In genomic region chr12:7851622-7852081, GRCh38 we compare ENCODE assay signal across 12 cellular contexts. TPM values are rescaled to one million over a fixed set of nuclear protein-coding genes. Genes with fewer than 3 reads are reported as not detected.
DNase-seq lines count a peak whose midpoint lies in the region; ATAC-seq, FAIRE-seq and TF ChIP-seq lines count a peak whose summit lies in the region.
"Not testable (repeated sequence)": the region's sequence is repeated elsewhere in the genome, so short reads cannot be mapped to it uniquely, and the experiment has no call there.
"Had no signal": no experiment of that assay in that cellular context is flagged by ENCODE, and none has a peak within 500 bp of the region (broad histone marks: within the 10 kb centered on the region; RNA-seq: fewer than 3 reads in every experiment).

No MANE protein-coding gene starts in this region.

- not testable (repeated sequence) for H2BK15ac ChIP-seq in H9 (ENCODE audit: low read depth, low read length); H1 (ENCODE audit: low read length)

- H3K27me3 ChIP-seq in H9 (ENCODE audit: insufficient read depth, low read length); HUES64 (ENCODE audit: insufficient read depth, low read length); astrocyte (ENCODE audit: insufficient read depth, low read length); H1 (replicated peaks in 1 of 4; ENCODE audit: control insufficient read depth in 3 of 4, extremely low read depth in 1 of 4, insufficient read depth in 3 of 4, low read length in 3 of 4); neural cell (ENCODE audit: insufficient read depth, low read depth, low read length); smooth muscle cell (ENCODE audit: low read depth): not testable (repeated sequence)

- TF ChIP-seq POLR2A in A549 (IDR thresholded peaks at IDR 0.05; ENCODE audit: low read length); H1 (IDR thresholded peaks at IDR 0.05; ENCODE audit: control extremely low read depth in 1 of 2, low read depth in 2 of 2, low read length in 2 of 2): not testable (repeated sequence)

- TF ChIP-seq RAD21 in A549 (conservative IDR thresholded peaks at IDR 0.05 in 1 of 2, IDR thresholded peaks at IDR 0.05 in 1 of 2); H1 (IDR thresholded peaks at IDR 0.05 in 1 of 2, conservative IDR thresholded peaks at IDR 0.05 in 1 of 2; ENCODE audit: low read depth in 2 of 2, low read length in 2 of 2); neural cell (conservative IDR thresholded peaks at IDR 0.05): not testable (repeated sequence)

- H3K9me3 Mint-ChIP-seq in H9; astrocyte (ENCODE audit: unreplicated experiment): not testable (repeated sequence)

- TF ChIP-seq CTCF in A549 (IDR thresholded peaks at IDR 0.05); H9 (conservative IDR thresholded peaks at IDR 0.05); astrocyte (IDR thresholded peaks at IDR 0.05; ENCODE audit: insufficient read depth, low read depth, low read length); H1 (IDR thresholded peaks at IDR 0.05; ENCODE audit: control extremely low read depth in 1 of 3, insufficient read depth in 1 of 3, low read depth in 1 of 3, low read length in 3 of 3); neural cell (IDR thresholded peaks at IDR 0.05; ENCODE audit: poor library complexity, severe bottlenecking); smooth muscle cell (IDR thresholded peaks at IDR 0.05; ENCODE audit: borderline replicate concordance, insufficient read depth, poor library complexity, severe bottlenecking): not testable (repeated sequence)

- H3K9me3 ChIP-seq in A549; H9 (ENCODE audit: control insufficient read depth, low read depth, low read length); HUES64 (ENCODE audit: insufficient read depth, low read depth, low read length); astrocyte (ENCODE audit: insufficient read depth, low read depth, low read length); H1 (ENCODE audit: insufficient read depth in 2 of 2, low read depth in 1 of 2, low read length in 1 of 2); neural cell (ENCODE audit: low read length); smooth muscle cell (replicated peaks; ENCODE audit: low read depth): not testable (repeated sequence)

- POLR2A ChIA-PET in A549 (lab: Yijun Ruan, JAX), result not testable (repeated sequence)
- POLR2A ChIA-PET in H1 (lab: Charles Lee; ENCODE audit: partially characterized antibody), result interaction anchor here (0.7 to 1.2 kb wide), 3 partner anchors 8 to 58 kb away, joined by 3 read pairs; partner anchors contain the start of gene SLC2A14

- not testable (repeated sequence) for H3K4me3 Mint-ChIP-seq in H9
- peak overlapping the region; percentile 0 for H3K4me3 Mint-ChIP-seq in astrocyte (ENCODE audit: unreplicated experiment)

- not testable (repeated sequence) for H3K27ac ChIP-seq in A549; H9 (ENCODE audit: insufficient read length, low read depth, low read length); astrocyte (ENCODE audit: low read depth, low read length); H1 (ENCODE audit: low read depth, low read length)
- peak overlapping the region; percentile 72 for H3K27ac ChIP-seq in HUES64 (ENCODE audit: low read depth, low read length)
- peak overlapping the region; percentile 14 for H3K27ac ChIP-seq in neural cell (ENCODE audit: low read length)
- H3K27ac ChIP-seq in smooth muscle cell (ENCODE audit: low read depth), result peak overlapping the region; percentile 61

- H3K4me1 Mint-ChIP-seq in H9, result peaks cover 46 to 47% of the 10 kb centered on the region in 2 experiments
- H3K4me1 Mint-ChIP-seq in astrocyte (ENCODE audit: low read depth, unreplicated experiment), result peaks cover 31% of the 10 kb centered on the region

- CTCF ChIA-PET in A549 (lab: Yijun Ruan, JAX), result interaction anchor here (0.7 to 1.2 kb wide), 2 partner anchors 14 to 194 kb away, joined by 3 to 4 read pairs; no protein-coding TSS in a partner anchor
- CTCF ChIA-PET in H1 (lab: Charles Lee; ENCODE audit: partially characterized antibody), result interaction anchor here (1.0 to 1.5 kb wide), 3 partner anchors 10 to 54 kb away, joined by 3 to 7 read pairs (median 3); no protein-coding TSS in a partner anchor

- not testable (repeated sequence) for H3K4me1 ChIP-seq in A549; H9 (ENCODE audit: insufficient read depth, low read length); astrocyte (ENCODE audit: insufficient read depth, low read length); H1 (replicated peaks in 1 of 4; ENCODE audit: control insufficient read depth in 3 of 4, insufficient read depth in 4 of 4, low read length in 3 of 4)
- H3K4me1 ChIP-seq in HUES64 (ENCODE audit: insufficient read depth, low read length) (peaks cover 26% of the 10 kb centered on the region), smooth muscle cell (ENCODE audit: low read depth) (peaks cover 23% of the 10 kb centered on the region)

- not testable (repeated sequence) for H2BK12ac ChIP-seq in H9 (ENCODE audit: insufficient read length, low read depth, low read length); H1 (ENCODE audit: low read depth, low read length)

- H3K23me2 ChIP-seq in H9 (ENCODE audit: insufficient read length, low read depth, low read length, poor library complexity, severe bottlenecking); H1 (ENCODE audit: low read depth, low read length): not testable (repeated sequence)

- H4K5ac ChIP-seq in H9 (ENCODE audit: insufficient read length, low read depth, low read length); H1 (ENCODE audit: insufficient read length, low read depth, low read length): not testable (repeated sequence)

- H4K8ac ChIP-seq in H9 (replicated peaks; ENCODE audit: insufficient read length, low read depth, low read length); H1 (ENCODE audit: extremely low read depth, insufficient read depth, low read length): not testable (repeated sequence)

- not testable (repeated sequence) for DNase-seq in A549 (ENCODE audit: low read depth in 1 of 2, low spot score in 1 of 2); H9; H1 (ENCODE audit: low read depth in 1 of 2, low spot score in 2 of 2); smooth muscle cell (lab: John Stamatoyannopoulos, UW; ENCODE audit: unreplicated experiment)
- DNase-seq in astrocyte (ENCODE audit: low read depth) (peak; percentile 32), islet precursor cell (peak; percentile 70)

- not testable (repeated sequence) for H2BK20ac ChIP-seq in H9 (ENCODE audit: low read depth, low read length, poor library complexity, severe bottlenecking); H1 (ENCODE audit: low read length)

- H4K91ac ChIP-seq in H9 (ENCODE audit: insufficient read length, low read depth, low read length); H1 (replicated peaks; ENCODE audit: insufficient read length, low read length): not testable (repeated sequence)

- not testable (repeated sequence) for H3K18ac ChIP-seq in H9 (ENCODE audit: insufficient read length, low read depth, low read length); H1 (ENCODE audit: extremely low read depth, low read length)

- H3K36me3 Mint-ChIP-seq in H9 (ENCODE audit: insufficient read depth in 1 of 3, low read depth in 3 of 3); astrocyte (ENCODE audit: low read depth, unreplicated experiment): not testable (repeated sequence)

- H3K79me2 ChIP-seq in H9 (ENCODE audit: insufficient read depth, low read length); astrocyte (ENCODE audit: insufficient read depth, low read length); H1 (ENCODE audit: control insufficient read depth in 1 of 2, insufficient read depth in 2 of 2, low read length in 2 of 2); neural cell (replicated peaks; ENCODE audit: insufficient read depth, low read length); smooth muscle cell (ENCODE audit: low read depth): not testable (repeated sequence)

- not testable (repeated sequence) for H3K4ac ChIP-seq in H9 (ENCODE audit: low read depth, low read length); H1 (replicated peaks; ENCODE audit: insufficient read length, low read depth, low read length)

- H3K27ac Mint-ChIP-seq in H9 (peak overlapping the region; percentile 3 to 88 (median 40); a peak in 5 of 7 replicates), astrocyte (ENCODE audit: unreplicated experiment) (peak overlapping the region; percentile 49)

- not testable (repeated sequence) for H3K56ac ChIP-seq in H9 (ENCODE audit: insufficient read length, low read depth, low read length); H1 (replicated peaks; ENCODE audit: insufficient read length, low read depth, low read length)

- not testable (repeated sequence) for H3K36me3 ChIP-seq in HUES64 (ENCODE audit: insufficient read depth, low read length); astrocyte (ENCODE audit: insufficient read depth, low read length); H1 (ENCODE audit: control insufficient read depth in 2 of 4, insufficient read depth in 4 of 4, low read length in 3 of 4); neural cell (ENCODE audit: insufficient read depth, low read length); smooth muscle cell (ENCODE audit: low read depth)

- H3K23ac ChIP-seq in H9 (ENCODE audit: insufficient read length, low read depth, low read length); H1 (ENCODE audit: insufficient read length): not testable (repeated sequence)

- H3K4me3 ChIP-seq in A549; HUES64 (ENCODE audit: low read length); astrocyte (ENCODE audit: insufficient read depth, low read depth, low read length); H1 (ENCODE audit: extremely low read depth in 1 of 4, insufficient read depth in 2 of 4, low read depth in 3 of 4, low read length in 4 of 4); neural cell (ENCODE audit: low read length); smooth muscle cell: not testable (repeated sequence)

- H2BK5ac ChIP-seq in H9 (ENCODE audit: insufficient read length, low read length); H1 (ENCODE audit: low read depth, low read length): not testable (repeated sequence)

- H3K4me2 ChIP-seq in A549; H9 (ENCODE audit: insufficient read depth, insufficient read length, low read length); astrocyte (ENCODE audit: low read length); H1 (ENCODE audit: insufficient read depth in 1 of 2, low read depth in 2 of 2, low read length in 2 of 2): not testable (repeated sequence)
- peak overlapping the region; percentile 11 for H3K4me2 ChIP-seq in neural cell (ENCODE audit: low read length)
- peak overlapping the region; percentile 68 for H3K4me2 ChIP-seq in smooth muscle cell

- FAIRE-seq in A549 (lab: Jason Lieb, UNC) (peak; percentile 92), H1 (lab: Jason Lieb, UNC) (peak; percentile 91)
- FAIRE-seq in astrocyte (lab: Jason Lieb, UNC), result not testable (repeated sequence)

- H3K14ac ChIP-seq in H9 (ENCODE audit: insufficient read depth, low read length); H1 (ENCODE audit: insufficient read length): not testable (repeated sequence)

- H3K9ac ChIP-seq in H9 (ENCODE audit: extremely low read depth, insufficient read length, low read length); astrocyte (ENCODE audit: low read length); H1 (replicated peaks in 1 of 4; ENCODE audit: extremely low read depth in 1 of 4, low read depth in 3 of 4, low read length in 3 of 4); neural cell (ENCODE audit: low read length); smooth muscle cell (ENCODE audit: low read depth): not testable (repeated sequence)
- peak overlapping the region; percentile 29; the same call in 1 of the 2 replicates for H3K9ac ChIP-seq in HUES64 (ENCODE audit: low read depth, low read length)

- H3K27me3 Mint-ChIP-seq in H9 (ENCODE audit: low read depth); astrocyte (ENCODE audit: low read depth, unreplicated experiment): not testable (repeated sequence)

- H2BK120ac ChIP-seq in H9 (ENCODE audit: low read depth, low read length, poor library complexity, severe bottlenecking); H1 (replicated peaks; ENCODE audit: low read depth, low read length): not testable (repeated sequence)

- not testable (repeated sequence) for H2AFZ ChIP-seq in H9 (ENCODE audit: low read length); astrocyte (ENCODE audit: low read depth, low read length); H1 (ENCODE audit: low read length); neural cell (ENCODE audit: low read depth, low read length); smooth muscle cell (ENCODE audit: low read depth)

- H3F3A ChIP-seq in neural cell (ENCODE audit: insufficient read depth, low read length, poor library complexity, severe bottlenecking); smooth muscle cell (ENCODE audit: low read depth): not testable (repeated sequence)

- H3K79me1 ChIP-seq in H9 (ENCODE audit: insufficient read depth, low read depth, low read length, poor library complexity, severe bottlenecking); H1 (ENCODE audit: low read depth, low read length): not testable (repeated sequence)

- not testable (repeated sequence) for H3K9me2 ChIP-seq in neural cell (ENCODE audit: insufficient read depth, low read length)

- TF ChIP-seq EP300 in A549 (IDR thresholded peaks at IDR 0.05); H1 (IDR thresholded peaks at IDR 0.05; ENCODE audit: borderline replicate concordance in 1 of 2, low read depth in 2 of 2, low read length in 2 of 2): not testable (repeated sequence)
- TF ChIP-seq EP300 in neural cell (conservative IDR thresholded peaks at IDR 0.05; ENCODE audit: poor library complexity, severe bottlenecking), result peak; percentile 34

- not testable (repeated sequence) for H2AK5ac ChIP-seq in H9 (ENCODE audit: insufficient read length, low read length); H1 (ENCODE audit: low read depth, low read length)

- H4K20me1 ChIP-seq in H9 (ENCODE audit: control insufficient read depth, insufficient read depth, insufficient read length); astrocyte (ENCODE audit: insufficient read depth, low read length); H1 (replicated peaks in 1 of 2; ENCODE audit: control insufficient read depth in 1 of 2, insufficient read depth in 2 of 2, low read length in 2 of 2); neural cell (ENCODE audit: insufficient read depth); smooth muscle cell (ENCODE audit: low read depth): not testable (repeated sequence)

- not testable (repeated sequence) for H3T11ph ChIP-seq in H9 (ENCODE audit: low read length)

- not testable (repeated sequence) for ATAC-seq in A549

- 17% methylated on average over 3 of the region's 3 CpGs for WGBS in A549 (ENCODE audit: missing lambda C conversion rate)
- no CpG with 5 or more reads among the region's 3 CpGs for WGBS in H9 (ENCODE audit: extremely low coverage, insufficient read length, low lambda C conversion rate)
- 13% methylated on average over 3 of the region's 3 CpGs for WGBS in HUES64
- WGBS in H1 (ENCODE audit: extremely low coverage in 1 of 2, insufficient coverage in 1 of 2, insufficient read length in 1 of 2, insufficient replicate concordance in 2 of 2, low coverage in 1 of 2, low lambda C conversion rate in 2 of 2, missing lambda C conversion rate in 1 of 2), 2 experiments, result 12% methylated on average over 3 of the region's 3 CpGs; no CpG with 5 or more reads in 1 of the 2 experiments
- 15% methylated on average over 3 of the region's 3 CpGs for WGBS in smooth muscle cell (ENCODE audit: low lambda C conversion rate)

RNA-seq across cellular contexts. Expression of gene SLC2A14, which starts 21.1 kb away (rescaled TPM):
- 0.68 and 0.91 TPM in 2 replicates for polyA plus RNA-seq in A549 (2011; rRNA removed)
- 0.03 and 0.05 TPM in 2 replicates for polyA plus RNA-seq in A549 (2012; cell fraction: cytosol; rRNA removed)
- 0.14 and 0.84 TPM in 2 replicates for polyA plus RNA-seq in A549 (2012; cell fraction: nucleus; rRNA removed)
- polyA plus RNA-seq in A549 (2017; fragmentation: RNase III; extraction: RNeasy Plus Mini Kit Qiagen cat#74134 plus additional on column Dnase treatment), result 0.16 to 0.30 TPM (median 0.25 TPM) in 3 replicates
- 0.17 and 0.92 TPM in 2 replicates for polyA minus RNA-seq in A549 (2011; rRNA and poly(A)+ RNA removed)
- total RNA-seq in H9 (2021), result 19.1 and 19.3 TPM in 2 replicates
- polyA plus RNA-seq in HUES64 (2013, experiment 1 of 2), result 0.25 TPM
- 0.44 TPM for polyA plus RNA-seq in HUES64 (2013, experiment 2 of 2)
- 2.3 and 2.8 TPM in 2 replicates for total RNA-seq in astrocyte
- total RNA-seq in H1 (2021; fragmentation: NEBNext Ultra II Directional; extraction: Animal tissue kit (Norgen Biotek cat#: 25700)), result 18.2 and 19.3 TPM in 2 replicates
- 10.1 and 11.1 TPM in 2 replicates for polyA plus RNA-seq in H1 (2011; rRNA removed)
- 10.7 TPM for polyA plus RNA-seq in H1 (2011; cell fraction: cytosol; rRNA removed)
- polyA plus RNA-seq in H1 (2011; cell fraction: nucleus; rRNA removed), result 6.0 TPM
- 9.0 to 20.2 TPM (median 14.2 TPM) in 4 replicates for polyA plus RNA-seq in H1 (2012, experiment 1 of 2)
- 6.3 TPM for polyA plus RNA-seq in H1 (2012, experiment 2 of 2)
- polyA plus RNA-seq in H1 (2013, experiment 1 of 2), result 9.7 TPM
- 8.7 TPM for polyA plus RNA-seq in H1 (2013, experiment 2 of 2)
- 10.8 and 15.7 TPM in 2 replicates for polyA minus RNA-seq in H1 (2011; rRNA and poly(A)+ RNA removed)
- polyA minus RNA-seq in H1 (2011; cell fraction: cytosol; rRNA and poly(A)+ RNA removed), result 15.4 TPM
- 4.7 TPM for polyA minus RNA-seq in H1 (2011; cell fraction: nucleus; rRNA and poly(A)+ RNA removed)
- not detected in 2 replicates for polyA plus RNA-seq in neural cell
- polyA minus RNA-seq in neural cell, result not detected in 2 replicates
- 2.3 and 2.8 TPM in 2 replicates for total RNA-seq in smooth muscle cell
- polyA plus RNA-seq in smooth muscle cell, result 8.1 and 19.3 TPM in 2 replicates
- total RNA-seq: G401, HT-29 had no signal
- polyA plus RNA-seq: CD8-positive, alpha-beta memory T cell; IgD-negative memory B cell had no signal
